Comparison of ENCODE assay signal across 1 cellular context in genomic region chr19:55368701-55369563, GRCh38.
TF ChIP-seq lines count a peak whose summit lies in the region.

No MANE protein-coding gene starts in this region.

TF ChIP-seq in HepG2, 621 proteins besides CTCF, POLR2A, EP300 and RAD21:
- peak; percentile 87 for TF ChIP-seq ZNF777 (CRISPR knock-in tag; IDR thresholded peaks at IDR 0.05)
- TF ChIP-seq EZH2 (conservative IDR thresholded peaks at IDR 0.05; ENCODE audit: low read depth, low read length) = 0 out of 2 replicates have a peak, but pooled peaks have one; percentile 20
- TF ChIP-seq ZNF3 (CRISPR knock-in tag; IDR thresholded peaks at IDR 0.05) = no peak
- TF ChIP-seq ZSCAN22 (CRISPR knock-in tag; IDR thresholded peaks at IDR 0.05) = peak; percentile 98
- TF ChIP-seq ZNF124 (CRISPR knock-in tag; IDR thresholded peaks at IDR 0.05) = no peak
- TF ChIP-seq ZNF773 (CRISPR knock-in tag; IDR thresholded peaks at IDR 0.05; ENCODE audit: borderline replicate concordance) = no peak
- 0 out of 2 replicates have a peak, but pooled peaks have one; percentile 42 for TF ChIP-seq ZNF550 (CRISPR knock-in tag; IDR thresholded peaks at IDR 0.05; ENCODE audit: borderline replicate concordance)
- TF ChIP-seq, protein P1, sequence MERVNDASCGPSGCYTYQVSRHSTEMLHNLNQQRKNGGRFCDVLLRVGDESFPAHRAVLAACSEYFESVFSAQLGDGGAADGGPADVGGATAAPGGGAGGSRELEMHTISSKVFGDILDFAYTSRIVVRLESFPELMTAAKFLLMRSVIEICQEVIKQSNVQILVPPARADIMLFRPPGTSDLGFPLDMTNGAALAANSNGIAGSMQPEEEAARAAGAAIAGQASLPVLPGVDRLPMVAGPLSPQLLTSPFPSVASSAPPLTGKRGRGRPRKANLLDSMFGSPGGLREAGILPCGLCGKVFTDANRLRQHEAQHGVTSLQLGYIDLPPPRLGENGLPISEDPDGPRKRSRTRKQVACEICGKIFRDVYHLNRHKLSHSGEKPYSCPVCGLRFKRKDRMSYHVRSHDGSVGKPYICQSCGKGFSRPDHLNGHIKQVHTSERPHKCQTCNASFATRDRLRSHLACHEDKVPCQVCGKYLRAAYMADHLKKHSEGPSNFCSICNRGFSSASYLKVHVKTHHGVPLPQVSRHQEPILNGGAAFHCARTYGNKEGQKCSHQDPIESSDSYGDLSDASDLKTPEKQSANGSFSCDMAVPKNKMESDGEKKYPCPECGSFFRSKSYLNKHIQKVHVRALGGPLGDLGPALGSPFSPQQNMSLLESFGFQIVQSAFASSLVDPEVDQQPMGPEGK (CRISPR knock-in tag; IDR thresholded peaks at IDR 0.05) = peak; percentile 44; the same call in 1 of the 2 replicates
- peak; percentile 80 for TF ChIP-seq ZBTB33 (CRISPR knock-in tag; IDR thresholded peaks at IDR 0.05)
- TF ChIP-seq SNAI1 (CRISPR knock-in tag; IDR thresholded peaks at IDR 0.05; ENCODE audit: borderline replicate concordance) = no peak
- TF ChIP-seq ZNF687 (CRISPR knock-in tag; IDR thresholded peaks at IDR 0.05) = peak; percentile 40; the same call in 1 of the 2 replicates
- TF ChIP-seq ZNF263 (CRISPR knock-in tag; IDR thresholded peaks at IDR 0.05) = peak; percentile 71
